In the genomic region with DNA sequence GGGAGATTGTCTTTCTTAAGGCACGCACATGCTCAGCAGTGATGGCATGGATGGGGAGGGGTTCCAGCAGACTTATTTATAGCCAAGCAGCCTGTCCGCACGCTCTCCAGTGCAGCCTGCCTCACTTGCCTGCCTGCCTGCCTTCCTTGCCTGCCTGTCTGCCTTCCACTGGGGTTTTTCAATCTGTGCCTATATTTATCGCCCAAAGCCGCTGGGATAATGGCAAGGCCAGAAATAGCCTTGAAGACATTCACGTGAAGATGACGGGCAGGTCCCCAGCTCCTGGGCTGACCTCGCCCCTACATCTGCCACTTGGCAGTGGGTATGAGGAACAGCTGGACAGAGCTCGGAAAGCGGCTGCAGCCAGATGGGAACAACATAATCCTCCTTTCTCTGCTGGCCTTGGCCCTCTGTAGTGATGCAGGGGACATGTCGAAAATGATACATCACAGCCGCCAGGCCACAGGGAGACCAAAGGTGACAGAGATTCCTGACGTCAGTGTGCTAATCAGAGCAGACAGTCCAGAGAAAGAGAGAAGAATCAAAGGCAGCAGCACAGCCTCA, we compare ENCODE assay signal across 1 cellular context.
TF ChIP-seq lines count a peak whose summit lies in the region.

No MANE protein-coding gene starts in this region.

TF ChIP-seq in IMR-90, 13 proteins besides CTCF, POLR2A, EP300 and RAD21 (continued from another document):
- TF ChIP-seq, protein P1, sequence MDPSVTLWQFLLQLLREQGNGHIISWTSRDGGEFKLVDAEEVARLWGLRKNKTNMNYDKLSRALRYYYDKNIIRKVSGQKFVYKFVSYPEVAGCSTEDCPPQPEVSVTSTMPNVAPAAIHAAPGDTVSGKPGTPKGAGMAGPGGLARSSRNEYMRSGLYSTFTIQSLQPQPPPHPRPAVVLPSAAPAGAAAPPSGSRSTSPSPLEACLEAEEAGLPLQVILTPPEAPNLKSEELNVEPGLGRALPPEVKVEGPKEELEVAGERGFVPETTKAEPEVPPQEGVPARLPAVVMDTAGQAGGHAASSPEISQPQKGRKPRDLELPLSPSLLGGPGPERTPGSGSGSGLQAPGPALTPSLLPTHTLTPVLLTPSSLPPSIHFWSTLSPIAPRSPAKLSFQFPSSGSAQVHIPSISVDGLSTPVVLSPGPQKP (IDR thresholded peaks at IDR 0.05; ENCODE audit: borderline replicate concordance, low read depth, low read length) = no peak
- TF ChIP-seq CEBPB (IDR thresholded peaks at IDR 0.05; ENCODE audit: low read depth, low read length) (no peak), MXI1 (IDR thresholded peaks at IDR 0.05; ENCODE audit: borderline replicate concordance, low read depth, low read length) (no peak), CHD1 (IDR thresholded peaks at IDR 0.05; ENCODE audit: low read depth, low read length) (no peak), NFE2L2 (IDR thresholded peaks at IDR 0.05; ENCODE audit: low read depth, low read length) (no peak)
TF ChIP-seq in IMR-90: peak in this region for 0.
